Comparison of ENCODE assay signal across 9 cellular contexts in the genomic region with DNA sequence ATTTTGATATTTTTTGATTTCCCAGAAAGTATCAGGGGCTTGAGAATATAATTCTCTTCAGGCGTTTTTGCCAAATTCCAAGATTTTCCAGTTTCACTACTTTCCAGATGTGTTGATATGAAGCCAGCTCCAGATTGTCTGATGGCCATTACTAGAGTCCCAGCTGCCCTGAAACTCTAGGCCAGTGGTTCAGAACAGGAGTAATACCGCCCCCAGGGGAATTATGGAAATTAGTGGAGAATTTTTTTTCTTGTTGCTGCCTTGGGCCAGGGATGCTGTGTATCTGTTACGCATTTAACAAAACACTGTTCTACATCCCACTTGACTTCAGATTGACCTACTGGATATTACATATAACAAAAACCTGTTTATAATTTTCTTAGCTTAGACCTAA.
A peak's percentile ranks its signal among the peaks of the same experiment; 100 is the strongest.
DNase-seq lines count a peak whose midpoint lies in the region; ATAC-seq and TF ChIP-seq lines count a peak whose summit lies in the region.
"Had no signal": no experiment of that assay in that cellular context is flagged by ENCODE, and none has a peak within 500 bp of the region (broad histone marks: within the 10 kb centered on the region; RNA-seq: fewer than 3 reads in every experiment).

No MANE protein-coding gene starts in this region.

- no peak for ATAC-seq in GM19023 (IDR thresholded peaks at IDR 0.05; ENCODE audit: unreplicated experiment)

- TF ChIP-seq EP300 in transverse colon (IDR thresholded peaks at IDR 0.05; ENCODE audit: low read depth): no peak

- no peak for TF ChIP-seq POLR2A in transverse colon (IDR thresholded peaks at IDR 0.05)

- no peak overlapping the region for H2AFZ ChIP-seq in PC-9

- TF ChIP-seq CTCF in PC-9 (conservative IDR thresholded peaks at IDR 0.05): no peak
- TF ChIP-seq CTCF in transverse colon (IDR thresholded peaks at IDR 0.05): no peak

- POLR2A ChIA-PET in PC-9 (lab: Charles Lee; ENCODE audit: unreplicated experiment): interaction anchor here (0.6 to 0.7 kb wide), 2 partner anchors 11 to 757 kb away, joined by 4 to 6 read pairs; no protein-coding TSS in a partner anchor

- no TSS peak for BruUV-seq in PC-9 (replicated peaks; lab: Mats Ljungman, UMichigan)

- H3K36me3 ChIP-seq in PC-9 (ENCODE audit: low read depth) (no peaks in the 10 kb centered on the region), transverse colon (no peaks in the 10 kb centered on the region)

- 54 to 55% methylated on average over 3 of the region's 3 CpGs for WGBS in transverse colon (ENCODE audit: low coverage in 1 of 2), 2 donors

- H3K27ac ChIP-seq in PC-9 (no peak overlapping the region), transverse colon (no peak overlapping the region)

- CTCF ChIA-PET in PC-9 (lab: Charles Lee): interaction anchor here (1.3 kb wide), 1 partner anchor 838 kb away, joined by 4 read pairs; no protein-coding TSS in a partner anchor

- in situ Hi-C loops in transverse colon (cut with MboI; ENCODE audit: low pct_ligation_motif_present in 1 of 4, low pct_unique_long_range_greater_than_20kb in 1 of 4, low sequenced_read_pairs in 3 of 4): loop anchor here in 2 of 4 donors (25.0 kb wide), 1 partner anchor 763 kb away; no protein-coding TSS in a partner anchor

- H3K4me1 ChIP-seq in PC-9 (replicated peaks; ENCODE audit: insufficient read depth) (no peaks in the 10 kb centered on the region), transverse colon (peaks cover 0 to 3% (median 0%) of the 10 kb centered on the region in 4 donors)

- peak; percentile 14 for DNase-seq in COR-L47 (lab: John Stamatoyannopoulos, UW)
- peak; percentile 17 for DNase-seq in LHCN-M2 (ENCODE audit: low read depth)
- DNase-seq in amniotic stem cell (lab: John Stamatoyannopoulos, UW): peak; percentile 18
- peak; percentile 28 for DNase-seq in left kidney (ENCODE audit: low read depth, low spot score)
- no peak for DNase-seq in stimulated activated CD4-positive, alpha-beta T cell treated with anti-CD3 and anti-CD28 coated beads, Interleukin-1b, Interleukin-23, amount 100 ng/mL, for 48 hours
- DNase-seq in PC-9: no peak
- DNase-seq in transverse colon: no peak
- DNase-seq: central memory CD4-positive, alpha-beta T cell had no signal

- H3K4me3 ChIP-seq in PC-9 (no peak overlapping the region), transverse colon (no peak overlapping the region)

- H3K79me2 ChIP-seq in PC-9 (ENCODE audit: low read depth): no peaks in the 10 kb centered on the region

- no peaks in the 10 kb centered on the region for H4K20me1 ChIP-seq in PC-9 (ENCODE audit: insufficient read depth)

- H3K27me3 ChIP-seq in PC-9 (ENCODE audit: insufficient read depth, low read depth): peaks cover 24% of the 10 kb centered on the region; the same call in 1 of the 2 replicates
- no peaks in the 10 kb centered on the region for H3K27me3 ChIP-seq in transverse colon

- intact Hi-C loops in PC-9 (cut with micrococcal nuclease; ENCODE audit: unreplicated experiment) (loop anchor here (2.0 kb wide), 2 partner anchors 350 to 772 kb away; no protein-coding TSS in a partner anchor), transverse colon (cut with DNase I; ENCODE audit: low total_unique reads) (loop anchor here (2.0 kb wide), 1 partner anchor 762 kb away; no protein-coding TSS in a partner anchor)

- H3K9me3 ChIP-seq in PC-9 (ENCODE audit: insufficient read depth, low read depth): no peaks in the 10 kb centered on the region
- no peaks in the 10 kb centered on the region for H3K9me3 ChIP-seq in transverse colon

- no peak overlapping the region for H3K4me2 ChIP-seq in PC-9

- no peaks in the 10 kb centered on the region for H3F3A ChIP-seq in PC-9 (ENCODE audit: insufficient read depth, low read depth)

- no peaks in the 10 kb centered on the region for H3K9me2 ChIP-seq in PC-9 (ENCODE audit: insufficient read depth)

Comparison
In these comparisons a context has a peak if more than half of its experiments do, and no peak if none do; other contexts are left out.
1. DNase-seq: peak in COR-L47 (single experiment), LHCN-M2 (single experiment), amniotic stem cell (single experiment) and left kidney (single experiment); none in stimulated activated CD4-positive, alpha-beta T cell treated with anti-CD3 and anti-CD28 coated beads, Interleukin-1b, Interleukin-23, amount 100 ng/mL, for 48 hours (single experiment), PC-9 (0 of 2) and transverse colon (single experiment).